In genomic region chr19:1094655-1094977, GRCh38 we compare ENCODE assay signal across 1 cellular context.
TF ChIP-seq lines count a peak whose summit lies in the region.

No MANE protein-coding gene starts in this region.

TF ChIP-seq in HEK293, 187 proteins besides CTCF, POLR2A, EP300 and RAD21 (continued from another document):
- TF ChIP-seq HIC1 (tag by site-specific recombination; IDR thresholded peaks at IDR 0.05), result 0 out of 2 replicates have a peak, but pooled peaks have one; percentile 19
- no peak for TF ChIP-seq BCL11A (tag by site-specific recombination; IDR thresholded peaks at IDR 0.05; ENCODE audit: low read depth)
- TF ChIP-seq ZBTB10 (tag by site-specific recombination; IDR thresholded peaks at IDR 0.05), result no peak
- no peak for TF ChIP-seq ZNF362 (tag by site-specific recombination; IDR thresholded peaks at IDR 0.05)
- no peak for TF ChIP-seq KLF7 (tag by site-specific recombination; IDR thresholded peaks at IDR 0.05; ENCODE audit: borderline replicate concordance)
- 0 out of 2 replicates have a peak, but pooled peaks have one; percentile 17 for TF ChIP-seq PATZ1 (tag by site-specific recombination; IDR thresholded peaks at IDR 0.05)
- TF ChIP-seq ZNF704 (tag by site-specific recombination; IDR thresholded peaks at IDR 0.05), result no peak
- no peak for TF ChIP-seq ZNF155 (tag by site-specific recombination; IDR thresholded peaks at IDR 0.05)
- TF ChIP-seq ZNF580 (tag by site-specific recombination; IDR thresholded peaks at IDR 0.05), result no peak
- TF ChIP-seq ZNF639 (tag by site-specific recombination; IDR thresholded peaks at IDR 0.05), result no peak
- no peak for TF ChIP-seq ZNF426 (tag by site-specific recombination; IDR thresholded peaks at IDR 0.05)
- no peak for TF ChIP-seq ZBTB1 (tag by site-specific recombination; IDR thresholded peaks at IDR 0.05)
- TF ChIP-seq ZBTB7A (tag by site-specific recombination; IDR thresholded peaks at IDR 0.05; ENCODE audit: low read depth), result 0 out of 2 replicates have a peak, but pooled peaks have one; percentile 11
- no peak for TF ChIP-seq PRDM6 (tag by site-specific recombination; IDR thresholded peaks at IDR 0.05)
- no peak for TF ChIP-seq BCL6B (tag by site-specific recombination; IDR thresholded peaks at IDR 0.05)
- no peak for TF ChIP-seq ZNF514 (tag by site-specific recombination; IDR thresholded peaks at IDR 0.05)
- TF ChIP-seq YY1 (tag by site-specific recombination; IDR thresholded peaks at IDR 0.05), result 0 out of 2 replicates have a peak, but pooled peaks have one; percentile 1
- no peak for TF ChIP-seq ZBTB8A (tag by site-specific recombination; IDR thresholded peaks at IDR 0.05)
